8 cellular contexts compared by ENCODE assay signal in genomic region chr14:50531595-50532501, GRCh38. TPM values are rescaled to one million over a fixed set of nuclear protein-coding genes. Genes with fewer than 3 reads are reported as not detected.
A peak's percentile ranks its signal among the peaks of the same experiment; 100 is the strongest.
DNase-seq lines count a peak whose midpoint lies in the region; ATAC-seq and TF ChIP-seq lines count a peak whose summit lies in the region.

No MANE protein-coding gene starts in this region.

- H3K4ac ChIP-seq in trophoblast cell (ENCODE audit: low read depth, low read length), result peak overlapping the region; percentile 56

- H3K4me1 ChIP-seq in OCI-LY1 (ENCODE audit: insufficient read depth, low read length, severe bottlenecking), result peaks cover 52% of the 10 kb centered on the region
- peaks cover 0 to 42% (median 28%) of the 10 kb centered on the region in 9 donors for H3K4me1 ChIP-seq in heart right ventricle
- peaks cover 4 to 8% of the 10 kb centered on the region in 2 experiments for H3K4me1 ChIP-seq in trophoblast cell (ENCODE audit: control insufficient read depth in 1 of 2, insufficient read depth in 2 of 2, low read length in 2 of 2)

- peaks cover 0 to 6% (median 0%) of the 10 kb centered on the region in 7 donors for H3K9me3 Mint-ChIP-seq in CD14-positive monocyte
- H3K9me3 Mint-ChIP-seq in activated naive CD8-positive, alpha-beta T cell treated with anti-CD3 and anti-CD28 coated beads, Interleukin-2, amount 50 U/mL, for 24 hours, result peaks cover 6% of the 10 kb centered on the region

- peak overlapping the region; percentile 57 for H2BK120ac ChIP-seq in trophoblast cell (ENCODE audit: insufficient read depth, low read length, poor library complexity)

- no peak overlapping the region for H3K23ac ChIP-seq in trophoblast cell (ENCODE audit: low read length)

- H2AFZ ChIP-seq in OCI-LY1 (ENCODE audit: low read length), result no peak overlapping the region
- peak overlapping the region; percentile 55 for H2AFZ ChIP-seq in trophoblast cell (ENCODE audit: insufficient read depth, low read length, poor library complexity)

- H3K18ac ChIP-seq in trophoblast cell (ENCODE audit: low read length), result peak overlapping the region; percentile 66

- H3K14ac ChIP-seq in trophoblast cell (ENCODE audit: low read length), result peak overlapping the region; percentile 82

- H3K9ac ChIP-seq in OCI-LY1 (ENCODE audit: low read length) (peak overlapping the region; percentile 95), trophoblast cell (ENCODE audit: low read length) (peak overlapping the region; percentile 96)

- H3K79me2 ChIP-seq in OCI-LY1 (ENCODE audit: insufficient read depth, low read length), result peaks cover 52% of the 10 kb centered on the region
- H3K79me2 ChIP-seq in trophoblast cell (ENCODE audit: control insufficient read depth, insufficient read depth, low read length, poor library complexity), result peaks cover 22% of the 10 kb centered on the region

- no peak overlapping the region for H2BK12ac ChIP-seq in trophoblast cell (ENCODE audit: low read length)

- H3K27ac Mint-ChIP-seq in CD14-positive monocyte, result peak overlapping the region; percentile 32 to 87 (median 56)
- peak overlapping the region; percentile 75 for H3K27ac Mint-ChIP-seq in activated naive CD8-positive, alpha-beta T cell treated with anti-CD3 and anti-CD28 coated beads, Interleukin-2, amount 50 U/mL, for 24 hours

- no peak overlapping the region for H2AK5ac ChIP-seq in trophoblast cell (ENCODE audit: low read length)

- H3K36me3 ChIP-seq in OCI-LY1 (ENCODE audit: insufficient read depth, low read length) (peaks cover 5% of the 10 kb centered on the region; the same call in 1 of the 2 replicates), heart right ventricle (peaks cover 0 to 4% (median 0%) of the 10 kb centered on the region in 9 donors), trophoblast cell (ENCODE audit: control insufficient read depth in 1 of 2, insufficient read depth in 2 of 2, low read length in 2 of 2) (peaks cover 0 to 5% of the 10 kb centered on the region in 2 experiments)

- H3K27ac ChIP-seq in OCI-LY1 (ENCODE audit: low read depth, low read length, poor library complexity, severe bottlenecking) (peak overlapping the region; percentile 58), heart right ventricle (peak overlapping the region; percentile 68 to 97 (median 94)), trophoblast cell (ENCODE audit: low read depth, low read length) (peak overlapping the region; percentile 80)

- H3F3A ChIP-seq in OCI-LY1 (ENCODE audit: insufficient read depth, low read length), result no peaks in the 10 kb centered on the region

- H4K8ac ChIP-seq in trophoblast cell (ENCODE audit: low read depth, low read length), result peak overlapping the region; percentile 55

- intact Hi-C loops in CD14-positive monocyte (cut with micrococcal nuclease) (loop anchor here in 1 of 2 donors (5.0 to 10.0 kb wide), 3 partner anchors 220 to 297 kb away; partner anchors contain the start of genes DMAC2L, L2HGDH and SOS2), heart right ventricle (cut with DNase I) (loop anchor here in 9 of 10 donors (1.0 to 5.0 kb wide), 7 partner anchors 190 to 300 kb away; partner anchors contain the start of gene SOS2 (in 1 of the 9))

- peaks cover 0 to 4% (median 0%) of the 10 kb centered on the region in 3 donors for H3K27me3 Mint-ChIP-seq in CD14-positive monocyte (ENCODE audit: low read depth in 3 of 3)
- no peaks in the 10 kb centered on the region for H3K27me3 Mint-ChIP-seq in activated naive CD8-positive, alpha-beta T cell treated with anti-CD3 and anti-CD28 coated beads, Interleukin-2, amount 50 U/mL, for 24 hours

- H3K4me1 Mint-ChIP-seq in CD14-positive monocyte, result peaks cover 46% of the 10 kb centered on the region
- peaks cover 41% of the 10 kb centered on the region for H3K4me1 Mint-ChIP-seq in activated naive CD8-positive, alpha-beta T cell treated with anti-CD3 and anti-CD28 coated beads, Interleukin-2, amount 50 U/mL, for 24 hours

- H3K9me3 ChIP-seq in OCI-LY1 (ENCODE audit: low read length) (no peaks in the 10 kb centered on the region), heart right ventricle (no peaks in the 10 kb centered on the region), trophoblast cell (ENCODE audit: insufficient read depth, low read depth, low read length) (peaks cover 2% of the 10 kb centered on the region)

- H4K12ac ChIP-seq in trophoblast cell (ENCODE audit: low read depth, low read length), result peak overlapping the region; percentile 22

- H3K4me3 ChIP-seq in OCI-LY1 (ENCODE audit: low read depth, low read length, poor library complexity, severe bottlenecking), result peak overlapping the region; percentile 78
- peak overlapping the region; percentile 84 to 97 (median 91) for H3K4me3 ChIP-seq in heart right ventricle
- peak overlapping the region; percentile 92 for H3K4me3 ChIP-seq in trophoblast cell (ENCODE audit: low read depth, low read length)

- peak overlapping the region; percentile 60 for H4K91ac ChIP-seq in trophoblast cell (ENCODE audit: low read depth, low read length)

- no peaks in the 10 kb centered on the region for H4K20me1 ChIP-seq in OCI-LY1 (ENCODE audit: insufficient read depth, low read length)

- DNase-seq in CD14-positive monocyte (ENCODE audit: low spot score) (peak; percentile 47), heart right ventricle (peak; percentile 25 to 54), trophoblast cell (peak; percentile 52 to 58), GM19240 (ENCODE audit: insufficient read length, low spot score) (no peak)
- DNase-seq in activated naive CD8-positive, alpha-beta T cell treated with anti-CD3 and anti-CD28 coated beads, Interleukin-2, amount 50 U/mL, for 24 hours, result peak; percentile 51

- H3K4me3 Mint-ChIP-seq in CD14-positive monocyte, result peak overlapping the region; percentile 92 to 96
- peak overlapping the region; percentile 88 for H3K4me3 Mint-ChIP-seq in activated naive CD8-positive, alpha-beta T cell treated with anti-CD3 and anti-CD28 coated beads, Interleukin-2, amount 50 U/mL, for 24 hours

- TF ChIP-seq CTCF in CD14-positive monocyte (IDR thresholded peaks at IDR 0.05), result no peak
- TF ChIP-seq CTCF in OCI-LY1 (IDR thresholded peaks at IDR 0.05; ENCODE audit: low read length), result no peak; the same call in 1 of the 2 replicates
- no peak for TF ChIP-seq CTCF in heart right ventricle (IDR thresholded peaks at IDR 0.05)

- no peaks in the 10 kb centered on the region for H3K9me2 ChIP-seq in OCI-LY1 (ENCODE audit: low read depth, low read length)

- H3K36me3 Mint-ChIP-seq in CD14-positive monocyte, result peaks cover 7 to 12% of the 10 kb centered on the region in 2 donors
- peaks cover 3% of the 10 kb centered on the region for H3K36me3 Mint-ChIP-seq in activated naive CD8-positive, alpha-beta T cell treated with anti-CD3 and anti-CD28 coated beads, Interleukin-2, amount 50 U/mL, for 24 hours (ENCODE audit: low read depth)

- H3K79me1 ChIP-seq in trophoblast cell (ENCODE audit: low read length), result peaks cover 10% of the 10 kb centered on the region

- H3K4me2 ChIP-seq in OCI-LY1 (ENCODE audit: low read length), result peak overlapping the region; percentile 99
- H3K4me2 ChIP-seq in trophoblast cell (ENCODE audit: low read length), result peak overlapping the region; percentile 87

- H2BK5ac ChIP-seq in trophoblast cell (ENCODE audit: low read depth, low read length, poor library complexity), result peak overlapping the region; percentile 70

- ATAC-seq in GM18907 (IDR thresholded peaks at IDR 0.05; ENCODE audit: unreplicated experiment) (peak; percentile 26), HG03108 (IDR thresholded peaks at IDR 0.05; ENCODE audit: unreplicated experiment) (peak; percentile 41), heart right ventricle (peak; percentile 31 to 77 (median 66))
- ATAC-seq in activated naive CD8-positive, alpha-beta T cell treated with anti-CD3 and anti-CD28 coated beads, Interleukin-2, amount 50 U/mL, for 24 hours, result no peak

- H3K27me3 ChIP-seq in OCI-LY1 (ENCODE audit: insufficient read depth, low read length), result no peaks in the 10 kb centered on the region
- H3K27me3 ChIP-seq in heart right ventricle, result no peaks in the 10 kb centered on the region
- no peaks in the 10 kb centered on the region for H3K27me3 ChIP-seq in trophoblast cell (ENCODE audit: insufficient read depth, low read length)

- 1% methylated on average over 65 to 82 of the region's 82 CpGs for WGBS in heart right ventricle, 2 donors
- no CpG with 5 or more reads among the region's 82 CpGs for whole genome bisulfite sequencing in trophoblast cell (ENCODE audit: extremely low coverage, insufficient coverage, insufficient read length)

RNA-seq across cellular contexts. Expression of gene MAP4K5, which starts 0.5 kb away (rescaled TPM):
- polyA plus RNA-seq in CD14-positive monocyte, result 1 to 10 TPM; 5.0 to 7.7 TPM
- 10 to 100 TPM in 8 of 10 donors, 1 to 10 TPM in 2; 7.1 to 19.8 (median 12.1) TPM for total RNA-seq in heart right ventricle
- 1 to 10 TPM; 8.7 to 8.9 TPM for polyA plus RNA-seq in heart right ventricle
- 33.2 and 35.4 TPM in 2 replicates for polyA plus RNA-seq in trophoblast cell (2013)

RNA-seq across cellular contexts. Expression of gene ATL1, which starts 28.1 kb away (rescaled TPM):
- polyA plus RNA-seq in CD14-positive monocyte, result 1 to 10 TPM in 1 of 2 donors, under 1 TPM in 1; 0.99 to 1.1 TPM
- total RNA-seq in heart right ventricle, result 1 to 10 TPM in 4 of 10 donors, under 1 TPM in 6; 0.42 to 2.0 (median 0.86) TPM
- 1 to 10 TPM in 1 of 2 donors, under 1 TPM in 1; 0.51 to 1.1 TPM for polyA plus RNA-seq in heart right ventricle
- polyA plus RNA-seq in trophoblast cell (2013), result 0.93 and 1.1 TPM in 2 replicates
